ENCODE assay signal across 17 cellular contexts in genomic region chr13:58991826-58992477, GRCh38.
DNase-seq lines count a peak whose midpoint lies in the region; ATAC-seq, FAIRE-seq and TF ChIP-seq lines count a peak whose summit lies in the region.
"Had no signal": no experiment of that assay in that cellular context is flagged by ENCODE, and none has a peak within 500 bp of the region (broad histone marks: within the 10 kb centered on the region; RNA-seq: fewer than 3 reads in every experiment).

No MANE protein-coding gene starts in this region.

- no peaks in the 10 kb centered on the region for H3K27me3 ChIP-seq in bronchial epithelial cell (ENCODE audit: control insufficient read depth, insufficient read depth, low read length)

- no peak for TF ChIP-seq CTCF in bronchial epithelial cell (IDR thresholded peaks at IDR 0.05; ENCODE audit: insufficient read depth, low read length, severe bottlenecking)

- H3K36me3 ChIP-seq in bronchial epithelial cell (ENCODE audit: control insufficient read depth, insufficient read depth, low read length): no peaks in the 10 kb centered on the region

- no peak for FAIRE-seq in bronchial epithelial cell (lab: Jason Lieb, UNC)
- FAIRE-seq: H54, K562 had no signal

- DNase-seq in bronchial epithelial cell (ENCODE audit: low read depth): peak; percentile 33
- peak; percentile 45 for DNase-seq in renal cortical epithelial cell (ENCODE audit: low read depth)
- DNase-seq in activated CD8-positive, alpha-beta memory T cell treated with anti-CD3 and anti-CD28 coated beads, Interleukin-2, amount 50 U/mL, for 4 hours: no peak
- DNase-seq in NCI-H2029 treated with DMSO at 0.1 percent for 48 hours (lab: John Stamatoyannopoulos, UW): no peak
- DNase-seq in dermis blood vessel endothelial cell: no peak
- DNase-seq: COR-L47, DMS53, NCI-H187 treated with DMSO at 0.1 percent for 48 hours, NCI-H2171, NCI-H510A, RPMI8226, T-helper 1 cell had no signal

- peak; percentile 10 for ATAC-seq in GM19025 (IDR thresholded peaks at IDR 0.05; ENCODE audit: low read depth, unreplicated experiment)
- peak; percentile 22 for ATAC-seq in HG03457 (IDR thresholded peaks at IDR 0.05; ENCODE audit: unreplicated experiment)
- no peak for ATAC-seq in activated CD4-positive, CD25-positive, alpha-beta regulatory T cell treated with anti-CD3 and anti-CD28 coated beads, Interleukin-2, amount 50 U/mL, for 24 hours
- ATAC-seq: K562 had no signal

- H3K4me3 ChIP-seq in bronchial epithelial cell (ENCODE audit: low read depth, low read length): no peak overlapping the region
- H3K4me3 ChIP-seq: K562 had no signal

Comparison
In these comparisons a context has a peak if more than half of its experiments do, and no peak if none do; other contexts are left out.
1. ATAC-seq: peak in GM19025 (single experiment) and HG03457 (single experiment); none in activated CD4-positive, CD25-positive, alpha-beta regulatory T cell treated with anti-CD3 and anti-CD28 coated beads, Interleukin-2, amount 50 U/mL, for 24 hours (0 of 2).
2. DNase-seq: peak in bronchial epithelial cell (single experiment) and renal cortical epithelial cell (single experiment); none in activated CD8-positive, alpha-beta memory T cell treated with anti-CD3 and anti-CD28 coated beads, Interleukin-2, amount 50 U/mL, for 4 hours (single experiment), NCI-H2029 treated with DMSO at 0.1 percent for 48 hours (single experiment) and dermis blood vessel endothelial cell (single experiment).